ENCODE assay signal across 27 cellular contexts in the genomic region with DNA sequence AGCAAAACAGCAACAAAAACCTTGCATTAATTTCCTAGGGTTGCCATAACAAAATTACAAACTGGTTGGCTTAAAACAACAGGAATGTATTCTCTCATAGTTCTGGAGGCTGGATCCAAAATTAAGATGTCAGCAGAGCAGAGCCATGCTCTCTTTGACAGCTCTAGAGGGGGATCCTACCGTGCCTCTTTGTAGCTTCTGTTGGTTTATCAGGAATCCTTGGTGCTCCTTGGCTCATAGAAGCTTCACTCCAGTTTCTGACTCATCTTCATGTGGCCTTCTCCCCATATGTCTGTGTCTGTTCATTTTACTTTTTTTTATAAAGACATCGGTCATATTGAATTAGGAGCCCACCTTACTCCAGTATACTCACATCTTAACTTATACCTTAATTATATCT.
DNase-seq lines count a peak whose midpoint lies in the region; ATAC-seq and TF ChIP-seq lines count a peak whose summit lies in the region.
"Had no signal": no experiment of that assay in that cellular context is flagged by ENCODE, and none has a peak within 500 bp of the region (broad histone marks: within the 10 kb centered on the region; RNA-seq: fewer than 3 reads in every experiment).

No MANE protein-coding gene starts in this region.

- TF ChIP-seq CTCF in choroid plexus epithelial cell (conservative IDR thresholded peaks at IDR 0.05; ENCODE audit: low read depth, low read length) (no peak), foreskin fibroblast (IDR thresholded peaks at IDR 0.05; ENCODE audit: low read depth, low read length) (no peak)

- ATAC-seq in GM18907 (IDR thresholded peaks at IDR 0.05; ENCODE audit: unreplicated experiment) (no peak), GM18858 (IDR thresholded peaks at IDR 0.05; ENCODE audit: unreplicated experiment) (no peak)
- ATAC-seq: A549, GM12878, GM23338 had no signal

- H3K4me3 ChIP-seq in choroid plexus epithelial cell (ENCODE audit: low read depth, low read length) (no peak overlapping the region), foreskin fibroblast (ENCODE audit: low read depth in 1 of 2, low read length in 2 of 2) (no peak overlapping the region)
- H3K4me3 ChIP-seq: A549; BLaER1 treated with 17β-estradiol and CSF1 and Interleukin-3, amounts not matched to agents 10 nM and 100 nM; GM12878; GM23338; SJSA1 had no signal

- DNase-seq in LHCN-M2 (ENCODE audit: low read depth) = peak; percentile 36
- peak; percentile 49 for DNase-seq in choroid plexus epithelial cell (ENCODE audit: low read depth)
- peak; percentile 29 to 66 for DNase-seq in foreskin fibroblast
- no peak for DNase-seq in NCI-H526 (lab: John Stamatoyannopoulos, UW)
- no peak for DNase-seq in putamen (ENCODE audit: low spot score)
- DNase-seq: AML-193; CD4-positive, alpha-beta T cell; COR-L47; DMS53; GDM1; H9; HFFc6; KG1; NCI-H1048; NCI-H1417; NCI-H1694; NCI-H2029 treated with DMSO at 0.1 percent for 48 hours; NCI-H69; Right ventricle myocardium superior; RPMI8226 had no signal

Comparison
In these comparisons a context has a peak if more than half of its experiments do, and no peak if none do; other contexts are left out.
1. DNase-seq: peak in LHCN-M2 (single experiment), choroid plexus epithelial cell (single experiment) and foreskin fibroblast (2 of 2); none in NCI-H526 (0 of 2) and putamen (single experiment).